In genomic region chr16:4387769-4388168, GRCh38 we compare ENCODE assay signal across 19 cellular contexts. TPM values are rescaled to one million over a fixed set of nuclear protein-coding genes. Genes with fewer than 3 reads are reported as not detected.
DNase-seq lines count a peak whose midpoint lies in the region; ATAC-seq and TF ChIP-seq lines count a peak whose summit lies in the region.
"Had no signal": no experiment of that assay in that cellular context is flagged by ENCODE, and none has a peak within 500 bp of the region (broad histone marks: within the 10 kb centered on the region; RNA-seq: fewer than 3 reads in every experiment).

No MANE protein-coding gene starts in this region.

- peaks cover 80% of the 10 kb centered on the region for H3K4me1 Mint-ChIP-seq in chondrocyte (ENCODE audit: low read depth)
- H3K4me1 Mint-ChIP-seq: activated B cell treated with CpG ODN at 0.5 μM for 24 hours had no signal

- peak overlapping the region; percentile 87; the same call in 1 of the 2 replicates for H3K4ac ChIP-seq in IMR-90 (ENCODE audit: low read depth, low read length)

- POLR2A ChIA-PET in IMR-90 (lab: Charles Lee; ENCODE audit: unreplicated experiment): no interaction called here

- no peak for TF ChIP-seq RAD21 in IMR-90 (IDR thresholded peaks at IDR 0.05; ENCODE audit: low read length)

- H4K91ac ChIP-seq in IMR-90 (ENCODE audit: insufficient read depth, low read depth, low read length): peak overlapping the region; percentile 75; the same call in 1 of the 2 replicates

- no peaks in the 10 kb centered on the region for H3K9me3 Mint-ChIP-seq in chondrocyte (ENCODE audit: low read depth)
- H3K9me3 Mint-ChIP-seq: activated B cell treated with CpG ODN at 0.5 μM for 24 hours; activated CD8-positive, alpha-beta T cell treated with anti-CD3 and anti-CD28 coated beads for 36 hours; activated T-cell treated with anti-CD3 and anti-CD28 coated beads, Interleukin-2, amount 50 U/mL, for 4 hours; neural crest cell had no signal

- CTCF ChIA-PET in IMR-90 (lab: Yijun Ruan, JAX): interaction anchor here (2.4 kb wide), 1 partner anchor 15 kb away, joined by 7 read pairs; no protein-coding TSS in a partner anchor

- peaks cover 0 to 76% of the 10 kb centered on the region in 2 experiments; a peak in 2 of 4 replicates for H3K79me1 ChIP-seq in IMR-90 (ENCODE audit: low read depth in 1 of 2, low read length in 2 of 2)

- H3K4me3 Mint-ChIP-seq in chondrocyte (ENCODE audit: unreplicated experiment): no peak overlapping the region
- H3K4me3 Mint-ChIP-seq: activated B cell treated with CpG ODN at 0.5 μM for 24 hours; activated CD8-positive, alpha-beta T cell treated with anti-CD3 and anti-CD28 coated beads for 36 hours; activated T-cell treated with anti-CD3 and anti-CD28 coated beads, Interleukin-2, amount 50 U/mL, for 4 hours; neural crest cell had no signal

- H3K18ac ChIP-seq in IMR-90 (ENCODE audit: low read depth, low read length): no peak overlapping the region

- peak overlapping the region; percentile 94 for H3K27ac Mint-ChIP-seq in chondrocyte (ENCODE audit: unreplicated experiment)
- H3K27ac Mint-ChIP-seq: activated B cell treated with CpG ODN at 0.5 μM for 24 hours; activated CD8-positive, alpha-beta T cell treated with anti-CD3 and anti-CD28 coated beads for 36 hours had no signal

- H3K23ac ChIP-seq in IMR-90 (ENCODE audit: low read depth, low read length): no peak overlapping the region

- peak overlapping the region; percentile 54 for H2BK5ac ChIP-seq in IMR-90 (ENCODE audit: low read depth, low read length, poor library complexity, severe bottlenecking)

- H3K14ac ChIP-seq in IMR-90 (replicated peaks; ENCODE audit: low read depth, low read length): peak overlapping the region; percentile 74; the same call in 1 of the 2 replicates

- H3K9me3 ChIP-seq in IMR-90 (ENCODE audit: control insufficient read depth, insufficient read depth, low read length) (no peaks in the 10 kb centered on the region), tibial artery (no peaks in the 10 kb centered on the region)
- H3K9me3 ChIP-seq: colonic mucosa had no signal

- TF ChIP-seq CTCF in IMR-90 (conservative IDR thresholded peaks at IDR 0.05; ENCODE audit: low read depth, low read length) (no peak), chondrocyte (IDR thresholded peaks at IDR 0.05) (no peak), tibial artery (IDR thresholded peaks at IDR 0.05) (no peak)

- intact Hi-C loops in IMR-90 (cut with micrococcal nuclease): no loop called here
- intact Hi-C loops in tibial artery (cut with DNase I; ENCODE audit: low total_unique reads): no loop called here

- no peaks in the 10 kb centered on the region for H3K36me3 Mint-ChIP-seq in chondrocyte (ENCODE audit: low read depth)

- in situ Hi-C loops in IMR-90 (cut with MboI; ENCODE audit: low sequenced_read_pairs): no loop called here

- BruUV-seq in IMR-90 (replicated peaks; lab: Mats Ljungman, UMichigan): no TSS peak

- peak overlapping the region; percentile 36 to 74; a peak in 2 of 4 replicates for H4K8ac ChIP-seq in IMR-90 (ENCODE audit: low read depth in 2 of 2, low read length in 2 of 2)

- no peak overlapping the region for H4K5ac ChIP-seq in IMR-90 (ENCODE audit: low read depth, low read length)

- H3K9ac ChIP-seq in IMR-90 (ENCODE audit: low read depth, low read length): no peak overlapping the region

- H3K27ac ChIP-seq in IMR-90 (ENCODE audit: insufficient read depth, low read length) (peak overlapping the region; percentile 18; the same call in 1 of the 2 replicates), layer of hippocampus (ENCODE audit: low read depth, low read length) (peak overlapping the region; percentile 46), tibial artery (peak overlapping the region; percentile 90 to 93)
- H3K27ac ChIP-seq: colonic mucosa had no signal

- H4K20me1 ChIP-seq in IMR-90 (ENCODE audit: insufficient read depth, low read length): peaks cover 44% of the 10 kb centered on the region

- H3K4me2 ChIP-seq in IMR-90 (ENCODE audit: low read depth, low read length): no peak overlapping the region

- H3K4me1 ChIP-seq in IMR-90 (ENCODE audit: control insufficient read depth, insufficient read depth, low read length) (peaks cover 46% of the 10 kb centered on the region), tibial artery (peaks cover 8 to 97% (median 88%) of the 10 kb centered on the region in 4 donors)
- H3K4me1 ChIP-seq: colonic mucosa had no signal

- H3K27me3 ChIP-seq in IMR-90 (ENCODE audit: control insufficient read depth, insufficient read depth, low read length) (no peaks in the 10 kb centered on the region), layer of hippocampus (ENCODE audit: control insufficient read depth, insufficient read depth, low read length) (no peaks in the 10 kb centered on the region), tibial artery (no peaks in the 10 kb centered on the region)
- H3K27me3 ChIP-seq: colonic mucosa had no signal

- 0 out of 2 replicates have a peak overlapping the region, but pooled peaks have one; percentile 42 for H2BK20ac ChIP-seq in IMR-90 (ENCODE audit: low read depth, low read length)

- H2AFZ ChIP-seq in IMR-90 (replicated peaks; ENCODE audit: low read length, poor library complexity): peak overlapping the region; percentile 61

- H2AK9ac ChIP-seq in IMR-90 (replicated peaks; ENCODE audit: low read depth, low read length, poor library complexity): peak overlapping the region; percentile 94

- dilution Hi-C loops in IMR-90 (cut with HindIII; ENCODE audit: low sequenced_read_pairs, unreplicated experiment): no loop called here

- H3K9me1 ChIP-seq in IMR-90 (ENCODE audit: insufficient read depth, low read length): peaks cover 21% of the 10 kb centered on the region

- ATAC-seq in IMR-90 (ENCODE audit: low read depth): no peak
- no peak for ATAC-seq in HG02759 (IDR thresholded peaks at IDR 0.05; ENCODE audit: unreplicated experiment)
- ATAC-seq in esophagus mucosa: no peak
- ATAC-seq in HG02588 (IDR thresholded peaks at IDR 0.05; ENCODE audit: unreplicated experiment): no peak
- ATAC-seq in GM19467 (IDR thresholded peaks at IDR 0.05; ENCODE audit: unreplicated experiment): no peak
- ATAC-seq: activated CD8-positive, alpha-beta T cell treated with anti-CD3 and anti-CD28 coated beads for 36 hours; activated T-cell treated with anti-CD3 and anti-CD28 coated beads, Interleukin-2, amount 50 U/mL, for 4 hours; left colon had no signal

- peak overlapping the region; percentile 93 for H2AK5ac ChIP-seq in IMR-90 (ENCODE audit: low read depth, low read length)

- H3K56ac ChIP-seq in IMR-90 (ENCODE audit: extremely low read depth, insufficient read depth, low read length): 0 out of 2 replicates have a peak overlapping the region, but pooled peaks have one; percentile 3

- H2BK15ac ChIP-seq in IMR-90 (ENCODE audit: low read depth, low read length): peak overlapping the region; percentile 70; the same call in 2 of the 3 replicates

- H3K27me3 Mint-ChIP-seq in chondrocyte (ENCODE audit: low read depth): no peaks in the 10 kb centered on the region
- H3K27me3 Mint-ChIP-seq: activated B cell treated with CpG ODN at 0.5 μM for 24 hours; activated CD8-positive, alpha-beta T cell treated with anti-CD3 and anti-CD28 coated beads for 36 hours had no signal

- H3K36me3 ChIP-seq in IMR-90 (ENCODE audit: control insufficient read depth, insufficient read depth, low read length) (peaks cover 16% of the 10 kb centered on the region), tibial artery (peaks cover 4 to 20% (median 19%) of the 10 kb centered on the region in 3 donors)
- H3K36me3 ChIP-seq: colonic mucosa had no signal

- peak overlapping the region; percentile 62 for H2BK120ac ChIP-seq in IMR-90 (ENCODE audit: low read depth, low read length)

- no peak for TF ChIP-seq POLR2A in IMR-90 (IDR thresholded peaks at IDR 0.05; ENCODE audit: low read depth, low read length)

- H3K4me3 ChIP-seq in IMR-90 (ENCODE audit: insufficient read depth, low read depth, low read length): no peak overlapping the region
- peak overlapping the region; percentile 4 to 32 for H3K4me3 ChIP-seq in tibial artery
- H3K4me3 ChIP-seq: colonic mucosa had no signal

- no peak for DNase-seq in IMR-90
- no peak for DNase-seq in chondrocyte (ENCODE audit: low spot score)
- peak in 1 of 2 donors; percentile 73 for DNase-seq in tibial artery
- DNase-seq: activated B cell treated with CpG ODN at 0.5 μM for 24 hours; activated CD8-positive, alpha-beta T cell treated with anti-CD3 and anti-CD28 coated beads for 36 hours; activated naive CD4-positive, alpha-beta T cell treated with anti-CD3 and anti-CD28 coated beads, Interleukin-2, amount 50 U/mL, for 16 hours; activated T-cell treated with anti-CD3 and anti-CD28 coated beads, Interleukin-2, amount 50 U/mL, for 4 hours; colonic mucosa; DND-41; left colon; NCI-H1436; NCI-H748 treated with DMSO at 0.1 percent for 48 hours; T-helper 2 cell had no signal

- WGBS in IMR-90 (ENCODE audit: extremely low coverage in 2 of 2, insufficient read length in 1 of 2), 2 experiments: 91% methylated on average over 10 of the region's 20 CpGs; no CpG with 5 or more reads in 1 of the 2 experiments

TF ChIP-seq in IMR-90, 13 proteins besides CTCF, POLR2A, EP300 and RAD21 (continues in another document):
- TF ChIP-seq RFX5 (IDR thresholded peaks at IDR 0.05; ENCODE audit: low read depth, low read length) (no peak), NFE2L2 (IDR thresholded peaks at IDR 0.05; ENCODE audit: low read depth, low read length) (no peak), MAFK (IDR thresholded peaks at IDR 0.05; ENCODE audit: low read depth, low read length) (no peak)

RNA-seq across cellular contexts. Expression of gene VASN, which starts 16.1 kb away (rescaled TPM):
- total RNA-seq in IMR-90 (2012; rRNA removed) (9.3 and 10.3 TPM in 2 replicates), chondrocyte (79.7 to 82.0 TPM (median 81.8 TPM) in 3 replicates), esophagus mucosa (16.6 TPM)
- 83.8 and 87.2 TPM in 2 replicates for polyA plus RNA-seq in IMR-90 (2012; rRNA removed)
- polyA plus RNA-seq in IMR-90 (2012; cell fraction: cytosol; rRNA removed): 83.6 and 183 TPM in 2 replicates
- 42.8 and 134 TPM in 2 replicates for polyA plus RNA-seq in IMR-90 (2012; cell fraction: nucleus; rRNA removed; ENCODE audit: low replicate concordance)
- total RNA-seq: activated CD8-positive, alpha-beta T cell treated with anti-CD3 and anti-CD28 coated beads for 36 hours had no signal

RNA-seq across cellular contexts. Expression of gene CORO7, which starts 28.6 kb away (rescaled TPM):
- total RNA-seq in IMR-90 (2012; rRNA removed) (6.3 and 7.8 TPM in 2 replicates), chondrocyte (18.8 to 26.0 TPM (median 24.6 TPM) in 3 replicates), esophagus mucosa (7.9 TPM)
- 23.6 and 26.7 TPM in 2 replicates for polyA plus RNA-seq in IMR-90 (2012; rRNA removed)
- polyA plus RNA-seq in IMR-90 (2012; cell fraction: cytosol; rRNA removed): 4.2 and 9.3 TPM in 2 replicates
- 135 and 301 TPM in 2 replicates for polyA plus RNA-seq in IMR-90 (2012; cell fraction: nucleus; rRNA removed; ENCODE audit: low replicate concordance)

RNA-seq across cellular contexts. Expression of gene PAM16, which starts 36.6 kb away (rescaled TPM):
- total RNA-seq in IMR-90 (2012; rRNA removed): 17.9 and 25.6 TPM in 2 replicates
- polyA plus RNA-seq in IMR-90 (2012; rRNA removed): 48.4 and 69.5 TPM in 2 replicates
- polyA plus RNA-seq in IMR-90 (2012; cell fraction: cytosol; rRNA removed): 84.0 and 105 TPM in 2 replicates
- polyA plus RNA-seq in IMR-90 (2012; cell fraction: nucleus; rRNA removed; ENCODE audit: low replicate concordance): 70.0 and 101 TPM in 2 replicates
- 21.6 to 24.4 TPM (median 22.4 TPM) in 3 replicates for total RNA-seq in chondrocyte
- total RNA-seq in esophagus mucosa: 34.3 TPM

RNA-seq across cellular contexts. Expression of gene DNAJA3, which starts 37.9 kb away (rescaled TPM):
- total RNA-seq in IMR-90 (2012; rRNA removed) (36.9 and 38.0 TPM in 2 replicates), chondrocyte (27.5 to 28.0 TPM (median 27.8 TPM) in 3 replicates), esophagus mucosa (40.2 TPM)
- 40.2 TPM in 2 replicates for polyA plus RNA-seq in IMR-90 (2012; rRNA removed)
- 28.2 and 36.0 TPM in 2 replicates for polyA plus RNA-seq in IMR-90 (2012; cell fraction: cytosol; rRNA removed)
- polyA plus RNA-seq in IMR-90 (2012; cell fraction: nucleus; rRNA removed; ENCODE audit: low replicate concordance): 75.3 and 86.2 TPM in 2 replicates

Comparison
In these comparisons a context has a peak if more than half of its experiments do, and no peak if none do; other contexts are left out.
1. H3K27ac ChIP-seq: peak in every context shown above with its lines; median percentile 92 in tibial artery; 46 in layer of hippocampus; 18 in IMR-90.